8 cellular contexts compared by ENCODE assay signal in the genomic region with DNA sequence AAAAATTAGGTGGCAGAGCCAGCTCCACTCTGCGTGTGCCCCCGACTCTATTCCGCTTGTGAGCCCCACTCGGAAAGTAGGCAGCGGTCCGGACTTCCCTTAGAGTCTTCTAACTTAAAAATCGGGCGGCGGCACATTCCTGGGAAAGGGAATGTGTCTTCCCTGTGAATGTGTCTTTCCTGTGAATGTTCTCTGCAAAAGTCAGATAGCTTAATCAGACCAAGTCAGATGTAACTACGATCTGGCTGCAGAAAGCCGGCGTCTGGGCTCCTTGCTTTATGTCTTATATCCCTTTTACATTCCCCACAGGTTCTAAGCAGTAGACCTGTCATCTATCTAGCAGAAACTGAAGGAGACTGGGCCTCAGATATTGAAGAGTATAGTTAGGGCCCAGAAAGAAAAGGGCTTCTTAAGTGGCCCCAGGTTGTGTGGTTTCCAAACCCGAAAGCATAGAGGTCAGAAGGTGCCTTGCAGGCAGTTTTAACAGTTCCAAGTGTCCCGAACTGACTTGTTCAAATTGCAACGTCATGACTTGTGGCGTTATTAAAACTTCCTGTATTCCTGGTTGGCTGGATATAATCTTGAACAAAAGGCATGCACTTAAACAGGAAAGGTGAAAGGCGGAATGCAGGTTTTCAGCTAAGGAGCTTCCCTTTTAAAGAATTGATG. TPM values are rescaled to one million over a fixed set of nuclear protein-coding genes. Genes with fewer than 3 reads are reported as not detected.
DNase-seq lines count a peak whose midpoint lies in the region; ATAC-seq and TF ChIP-seq lines count a peak whose summit lies in the region.

No MANE protein-coding gene starts in this region.

- H3K9me3 ChIP-seq in adrenal gland (replicated peaks in 1 of 3): no peaks in the 10 kb centered on the region
- H3K9me3 ChIP-seq in right atrium auricular region: no peaks in the 10 kb centered on the region
- no peaks in the 10 kb centered on the region for H3K9me3 ChIP-seq in psoas muscle

- DNase-seq in NCI-H1092 treated with DMSO at 0.1 percent for 48 hours (lab: John Stamatoyannopoulos, UW) (peak; percentile 25), NCI-H1092 (lab: John Stamatoyannopoulos, UW) (no peak), NCI-H226 (peak; percentile 15), adrenal gland (peak; percentile 20 to 62 (median 38)), right atrium auricular region (ENCODE audit: low spot score) (no peak), psoas muscle (no peak)

- H3K27me3 ChIP-seq in adrenal gland: no peaks in the 10 kb centered on the region
- H3K27me3 ChIP-seq in right atrium auricular region: no peaks in the 10 kb centered on the region
- H3K27me3 ChIP-seq in psoas muscle (ENCODE audit: insufficient read depth in 3 of 3, low read length in 2 of 3): no peaks in the 10 kb centered on the region

- intact Hi-C loops in adrenal gland (cut with DNase I) (no loop called here), psoas muscle (cut with DNase I) (loop anchor here in 1 of 2 donors (10.0 kb wide), 1 partner anchor 147 kb away; no protein-coding TSS in a partner anchor)

- H3K4me3 ChIP-seq in adrenal gland (peak overlapping the region; percentile 21 to 98 (median 78)), right atrium auricular region (peak overlapping the region; percentile 85 to 91), psoas muscle (peak overlapping the region; percentile 88)

- ATAC-seq in GM21723 (IDR thresholded peaks at IDR 0.05; ENCODE audit: unreplicated experiment): peak; percentile 39
- ATAC-seq in psoas muscle: peak; percentile 40 to 77 (median 68)
- ATAC-seq in GM19452 (IDR thresholded peaks at IDR 0.05; ENCODE audit: unreplicated experiment): no peak

- WGBS in adrenal gland, 4 donors: 1 to 4% (median 2%) methylated on average over 17 of the region's 17 CpGs
- WGBS in psoas muscle, 3 donors: 1 to 3% (median 1%) methylated on average over 17 of the region's 17 CpGs

- H3K27ac ChIP-seq in adrenal gland: peak overlapping the region; percentile 95 to 100 (median 97)
- peak overlapping the region; percentile 93 to 99 for H3K27ac ChIP-seq in right atrium auricular region
- H3K27ac ChIP-seq in psoas muscle: peak overlapping the region; percentile 95

- H3K4me1 ChIP-seq in adrenal gland (replicated peaks in 1 of 2): peaks cover 31 to 80% of the 10 kb centered on the region in 2 donors
- peaks cover 0 to 64% of the 10 kb centered on the region in 2 donors for H3K4me1 ChIP-seq in right atrium auricular region
- H3K4me1 ChIP-seq in psoas muscle: peaks cover 63% of the 10 kb centered on the region

- TF ChIP-seq CTCF in adrenal gland (IDR thresholded peaks at IDR 0.05) (peak in 1 of 6 experiments; percentile 4), right atrium auricular region (IDR thresholded peaks at IDR 0.05) (no peak), psoas muscle (IDR thresholded peaks at IDR 0.05) (no peak)

- H3K36me3 ChIP-seq in adrenal gland (replicated peaks in 1 of 2) (no peaks in the 10 kb centered on the region), right atrium auricular region (no peaks in the 10 kb centered on the region), psoas muscle (ENCODE audit: insufficient read depth in 1 of 2, low read depth in 1 of 2) (peaks cover 0 to 20% of the 10 kb centered on the region in 2 donors)

- TF ChIP-seq POLR2A in adrenal gland (IDR thresholded peaks at IDR 0.05): peak in 1 of 2 donors; percentile 18

RNA-seq across cellular contexts. Expression of a gene that starts 0.6 kb away (rescaled TPM):
- total RNA-seq in adrenal gland: 100 to 1,000 TPM in 5 of 8 donors, 10 to 100 TPM in 3; 74.4 to 124 (median 108) TPM
- polyA plus RNA-seq in adrenal gland: 100 to 1,000 TPM in 1 of 3 donors, 10 to 100 TPM in 2; 27.6 to 110 (median 29.2) TPM
- total RNA-seq in right atrium auricular region: 10 to 100 TPM; 43.4 to 43.7 TPM
- 10 to 100 TPM; 59.7 to 87.7 (median 73.5) TPM for total RNA-seq in psoas muscle
- polyA plus RNA-seq in psoas muscle: 10 to 100 TPM; 18.8 to 82.0 (median 31.3) TPM

RNA-seq across cellular contexts. Expression of a gene that starts 0.9 kb away (rescaled TPM):
- total RNA-seq in adrenal gland (100 to 1,000 TPM in 2 of 8 donors, 10 to 100 TPM in 6; 55.6 to 116 (median 84.4) TPM), right atrium auricular region (10 to 100 TPM; 40.3 to 79.6 TPM), psoas muscle (10 to 100 TPM; 20.7 to 30.3 (median 23.6) TPM)
- polyA plus RNA-seq in adrenal gland (100 to 1,000 TPM in 1 of 3 donors, 10 to 100 TPM in 1, 1 to 10 TPM in 1; 8.4 to 246 (median 14.8) TPM), psoas muscle (10 to 100 TPM; 13.0 to 30.0 (median 14.4) TPM)

Comparison
In these comparisons a context has a peak if more than half of its experiments do, and no peak if none do; other contexts are left out.
1. DNase-seq: peak in NCI-H1092 treated with DMSO at 0.1 percent for 48 hours (single experiment), NCI-H226 (single experiment) and adrenal gland (7 of 7); none in NCI-H1092 (single experiment), right atrium auricular region (single experiment) and psoas muscle (0 of 2).
2. Peak in every context shown above with its lines, with median percentiles within 50 percentile points of each other: H3K27ac ChIP-seq and H3K4me3 ChIP-seq.